In the genomic region with DNA sequence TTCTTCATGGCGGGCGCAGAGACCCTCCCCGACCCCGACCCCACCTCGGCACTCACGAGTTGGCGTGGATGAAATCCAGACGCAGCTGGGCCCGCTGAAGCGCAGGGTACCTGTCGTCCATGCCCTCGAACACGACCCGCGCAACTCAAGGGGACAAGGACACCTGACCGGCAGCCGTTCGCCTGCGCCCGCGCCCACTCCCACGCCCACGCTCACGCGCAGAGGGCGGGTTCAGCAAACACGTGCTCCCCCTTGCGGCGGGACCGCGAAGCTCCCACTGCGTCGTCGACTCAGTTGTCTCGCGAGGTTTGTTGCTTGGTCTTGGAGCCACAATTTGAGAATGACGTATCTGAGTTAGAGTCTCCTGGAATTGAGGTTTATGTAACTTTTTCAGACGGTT, we compare ENCODE assay signal across 27 cellular contexts. TPM values are rescaled to one million over a fixed set of nuclear protein-coding genes. Genes with fewer than 3 reads are reported as not detected.
DNase-seq lines count a peak whose midpoint lies in the region; ATAC-seq, FAIRE-seq and TF ChIP-seq lines count a peak whose summit lies in the region.
"Had no signal": no experiment of that assay in that cellular context is flagged by ENCODE, and none has a peak within 500 bp of the region (broad histone marks: within the 10 kb centered on the region; RNA-seq: fewer than 3 reads in every experiment).

A gene with protein sequence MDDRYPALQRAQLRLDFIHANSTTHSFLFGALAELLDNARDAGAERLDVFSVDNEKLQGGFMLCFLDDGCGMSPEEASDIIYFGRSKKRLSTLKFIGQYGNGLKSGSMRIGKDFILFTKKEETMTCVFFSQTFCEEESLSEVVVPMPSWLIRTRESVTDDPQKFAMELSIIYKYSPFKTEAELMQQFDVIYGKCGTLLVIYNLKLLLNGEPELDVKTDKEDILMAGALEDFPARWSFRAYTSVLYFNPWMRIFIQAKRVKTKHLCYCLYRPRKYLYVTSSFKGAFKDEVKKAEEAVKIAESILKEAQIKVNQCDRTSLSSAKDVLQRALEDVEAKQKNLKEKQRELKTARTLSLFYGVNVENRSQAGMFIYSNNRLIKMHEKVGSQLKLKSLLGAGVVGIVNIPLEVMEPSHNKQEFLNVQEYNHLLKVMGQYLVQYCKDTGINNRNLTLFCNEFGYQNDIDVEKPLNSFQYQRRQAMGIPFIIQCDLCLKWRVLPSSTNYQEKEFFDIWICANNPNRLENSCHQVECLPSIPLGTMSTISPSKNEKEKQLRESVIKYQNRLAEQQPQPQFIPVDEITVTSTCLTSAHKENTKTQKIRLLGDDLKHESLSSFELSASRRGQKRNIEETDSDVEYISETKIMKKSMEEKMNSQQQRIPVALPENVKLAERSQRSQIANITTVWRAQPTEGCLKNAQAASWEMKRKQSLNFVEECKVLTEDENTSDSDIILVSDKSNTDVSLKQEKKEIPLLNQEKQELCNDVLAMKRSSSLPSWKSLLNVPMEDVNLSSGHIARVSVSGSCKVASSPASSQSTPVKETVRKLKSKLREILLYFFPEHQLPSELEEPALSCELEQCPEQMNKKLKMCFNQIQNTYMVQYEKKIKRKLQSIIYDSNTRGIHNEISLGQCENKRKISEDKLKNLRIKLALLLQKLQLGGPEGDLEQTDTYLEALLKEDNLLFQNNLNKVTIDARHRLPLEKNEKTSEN (minus strand): TSS at position 196 of the 400 bp plus-strand sequence. CDS start 75 bp downstream, at position 121.

- H2AK5ac ChIP-seq in H1 (ENCODE audit: low read depth, low read length) = no peak within 1 kb of the TSS

- H3K4me1 Mint-ChIP-seq in osteocyte (ENCODE audit: unreplicated experiment) = peaks cover 16% of the 10 kb centered on the region
- H3K4me1 Mint-ChIP-seq: CD4-positive, alpha-beta memory T cell had no signal

- WGBS in H1 (ENCODE audit: extremely low coverage in 1 of 2, insufficient coverage in 1 of 2, insufficient read length in 1 of 2, insufficient replicate concordance in 2 of 2, low coverage in 1 of 2, low lambda C conversion rate in 2 of 2, missing lambda C conversion rate in 1 of 2), 2 experiments = 99% methylated on average over 38 of the region's 38 CpGs; no CpG with 5 or more reads in 1 of the 2 experiments

- H4K5ac ChIP-seq in H1 (ENCODE audit: insufficient read length, low read depth, low read length) = no peak within 1 kb of the TSS

- no peak within 1 kb of the TSS; the same call in none of the 2 replicates for H4K8ac ChIP-seq in H1 (ENCODE audit: extremely low read depth, insufficient read depth, low read length)

- H2BK20ac ChIP-seq in H1 (ENCODE audit: low read length) = no peak within 1 kb of the TSS

- no peak within 1 kb of the TSS for H3K18ac ChIP-seq in H1 (ENCODE audit: extremely low read depth, low read length)

- TF ChIP-seq CTCF in H1 (IDR thresholded peaks at IDR 0.05; ENCODE audit: control extremely low read depth in 1 of 3, insufficient read depth in 1 of 3, low read depth in 1 of 3, low read length in 3 of 3) (no peak), osteocyte (IDR thresholded peaks at IDR 0.05) (no peak)

- POLR2A ChIA-PET in H1 (lab: Charles Lee; ENCODE audit: partially characterized antibody) = no interaction called here

- H3K4me2 ChIP-seq in H1 (ENCODE audit: insufficient read depth in 1 of 2, low read depth in 2 of 2, low read length in 2 of 2) = no peak within 1 kb of the TSS
- H3K4me2 ChIP-seq: BLaER1 had no signal

- no peaks in the 10 kb centered on the region for H3K23me2 ChIP-seq in H1 (ENCODE audit: low read depth, low read length)

- CTCF ChIA-PET in H1 (lab: Charles Lee; ENCODE audit: partially characterized antibody) = interaction anchor here (0.5 to 1.2 kb wide), 3 partner anchors 20 to 74 kb away, joined by 3 to 7 read pairs (median 4); no protein-coding TSS in a partner anchor

- TF ChIP-seq EP300 in H1 (IDR thresholded peaks at IDR 0.05; ENCODE audit: borderline replicate concordance in 1 of 2, low read depth in 2 of 2, low read length in 2 of 2) = no peak

- no peaks in the 10 kb centered on the region for H3K9me3 Mint-ChIP-seq in osteocyte (ENCODE audit: unreplicated experiment)

- H3K4me3 ChIP-seq in H1 (ENCODE audit: extremely low read depth in 1 of 4, insufficient read depth in 2 of 4, low read depth in 3 of 4, low read length in 4 of 4) = no peak within 1 kb of the TSS
- H3K4me3 ChIP-seq: BLaER1, GM12878, Peyer's patch, SJSA1 had no signal

- no peaks in the 10 kb centered on the region for H3K36me3 Mint-ChIP-seq in osteocyte (ENCODE audit: unreplicated experiment)
- H3K36me3 Mint-ChIP-seq: CD4-positive, alpha-beta memory T cell had no signal

- no peak within 1 kb of the TSS for H2BK12ac ChIP-seq in H1 (ENCODE audit: low read depth, low read length)

- H3K4me1 ChIP-seq in H1 (replicated peaks in 1 of 4; ENCODE audit: control insufficient read depth in 3 of 4, insufficient read depth in 4 of 4, low read length in 3 of 4) = no peaks in the 10 kb centered on the region
- H3K4me1 ChIP-seq: Caco-2, SJSA1 had no signal

- H3K27me3 Mint-ChIP-seq in osteocyte (ENCODE audit: unreplicated experiment) = no peaks in the 10 kb centered on the region

- no peak within 1 kb of the TSS for H3K4ac ChIP-seq in H1 (replicated peaks; ENCODE audit: insufficient read length, low read depth, low read length)

- no peaks in the 10 kb centered on the region for H3K36me3 ChIP-seq in H1 (ENCODE audit: control insufficient read depth in 2 of 4, insufficient read depth in 4 of 4, low read length in 3 of 4)
- H3K36me3 ChIP-seq: BLaER1, Peyer's patch, SJSA1 had no signal

- no peak within 1 kb of the TSS for H2BK5ac ChIP-seq in H1 (ENCODE audit: low read depth, low read length)

- H3K27ac ChIP-seq in H1 (ENCODE audit: low read depth, low read length) = no peak within 1 kb of the TSS
- H3K27ac ChIP-seq: 22Rv1, BLaER1, SJSA1 had no signal

- no peak within 1 kb of the TSS for H2BK15ac ChIP-seq in H1 (ENCODE audit: low read length)

- DNase-seq in Right ventricle myocardium inferior (ENCODE audit: missing footprints) (peak; percentile 64), left ventricle myocardium superior (no peak), H1 (ENCODE audit: low read depth in 1 of 2, low spot score in 2 of 2) (no peak), osteocyte (ENCODE audit: extremely low spot score, unreplicated experiment) (peak; percentile 85), hippocampal formation (lab: John Stamatoyannopoulos, UW) (no peak), NK-92 (lab: John Stamatoyannopoulos, UW; ENCODE audit: unreplicated experiment) (no peak)
- DNase-seq: ACHN; Caco-2; CD4-positive, alpha-beta memory T cell; DMS 273 treated with DMSO at 0.1 percent for 48 hours; DMS79 treated with DMSO at 0.1 percent for 48 hours; MM.1S; NCI-H1048; NCI-H1417 treated with DMSO at 0.1 percent for 48 hours; NCI-H187 treated with DMSO at 0.1 percent for 48 hours; NCI-H226; NCI-H524 treated with DMSO at 0.1 percent for 48 hours; NCI-H82; Peyer's patch had no signal

- H3K79me2 ChIP-seq in H1 (ENCODE audit: control insufficient read depth in 1 of 2, insufficient read depth in 2 of 2, low read length in 2 of 2) = no peaks in the 10 kb centered on the region

- no peaks in the 10 kb centered on the region for H3K27me3 ChIP-seq in H1 (replicated peaks in 1 of 4; ENCODE audit: control insufficient read depth in 3 of 4, extremely low read depth in 1 of 4, insufficient read depth in 3 of 4, low read length in 3 of 4)
- H3K27me3 ChIP-seq: BLaER1, Peyer's patch, SJSA1 had no signal

- no peak within 1 kb of the TSS for H3K27ac Mint-ChIP-seq in osteocyte (ENCODE audit: unreplicated experiment)
- H3K27ac Mint-ChIP-seq: CD4-positive, alpha-beta memory T cell had no signal

- no peak for FAIRE-seq in H1 (lab: Jason Lieb, UNC)
- FAIRE-seq: GM12878 had no signal

- ATAC-seq in Right ventricle myocardium inferior (no peak), left ventricle myocardium superior (no peak), HG03442 (IDR thresholded peaks at IDR 0.05; ENCODE audit: unreplicated experiment) (no peak), GM21619 (IDR thresholded peaks at IDR 0.05; ENCODE audit: unreplicated experiment) (no peak)
- ATAC-seq: GM12878 had no signal

- intact Hi-C loops in Right ventricle myocardium inferior (cut with DNase I) = no loop called here
- intact Hi-C loops in left ventricle myocardium superior (cut with micrococcal nuclease) = no loop called here

- no peak within 1 kb of the TSS for H3K56ac ChIP-seq in H1 (replicated peaks; ENCODE audit: insufficient read length, low read depth, low read length)

- no peak for TF ChIP-seq POLR2A in H1 (IDR thresholded peaks at IDR 0.05; ENCODE audit: control extremely low read depth in 1 of 2, low read depth in 2 of 2, low read length in 2 of 2)

- H3K14ac ChIP-seq in H1 (ENCODE audit: insufficient read length) = no peak within 1 kb of the TSS

- no peaks in the 10 kb centered on the region for H3K79me1 ChIP-seq in H1 (ENCODE audit: low read depth, low read length)

- H4K91ac ChIP-seq in H1 (replicated peaks; ENCODE audit: insufficient read length, low read length) = no peak within 1 kb of the TSS

- H3K23ac ChIP-seq in H1 (ENCODE audit: insufficient read length) = no peak within 1 kb of the TSS

- TF ChIP-seq RAD21 in H1 (IDR thresholded peaks at IDR 0.05 in 1 of 2, conservative IDR thresholded peaks at IDR 0.05 in 1 of 2; ENCODE audit: low read depth in 2 of 2, low read length in 2 of 2) = no peak

- H2AFZ ChIP-seq in H1 (ENCODE audit: low read length) = no peak within 1 kb of the TSS

- no peak within 1 kb of the TSS for H3K4me3 Mint-ChIP-seq in osteocyte (ENCODE audit: unreplicated experiment)
- H3K4me3 Mint-ChIP-seq: CD4-positive, alpha-beta memory T cell had no signal

- H2BK120ac ChIP-seq in H1 (replicated peaks; ENCODE audit: low read depth, low read length) = no peak within 1 kb of the TSS

- peaks cover 0 to 4% of the 10 kb centered on the region in 2 experiments; a peak in 1 of 4 replicates for H3K9me3 ChIP-seq in H1 (ENCODE audit: insufficient read depth in 2 of 2, low read depth in 1 of 2, low read length in 1 of 2)
- H3K9me3 ChIP-seq: Caco-2, Peyer's patch, SJSA1 had no signal

- H4K20me1 ChIP-seq in H1 (replicated peaks in 1 of 2; ENCODE audit: control insufficient read depth in 1 of 2, insufficient read depth in 2 of 2, low read length in 2 of 2) = no peaks in the 10 kb centered on the region
- H4K20me1 ChIP-seq: BLaER1 had no signal

- H3K9ac ChIP-seq in H1 (replicated peaks in 1 of 4; ENCODE audit: extremely low read depth in 1 of 4, low read depth in 3 of 4, low read length in 3 of 4) = no peak within 1 kb of the TSS
- H3K9ac ChIP-seq: BLaER1 had no signal

RNA-seq across cellular contexts. Expression of the gene that starts here (rescaled TPM):
- total RNA-seq in Right ventricle myocardium inferior (not detected), left ventricle myocardium superior (not detected), osteocyte (not detected in 2 replicates)
- not detected in 2 replicates for total RNA-seq in H1 (2021; fragmentation: NEBNext Ultra II Directional; extraction: Animal tissue kit (Norgen Biotek cat#: 25700))
- not detected in 2 replicates for polyA plus RNA-seq in H1 (2011; rRNA removed)
- polyA plus RNA-seq in H1 (2011; cell fraction: cytosol; rRNA removed) = not detected
- not detected for polyA plus RNA-seq in H1 (2011; cell fraction: nucleus; rRNA removed)
- not detected in 4 replicates for polyA plus RNA-seq in H1 (2012, experiment 1 of 2)
- not detected for polyA plus RNA-seq in H1 (2012, experiment 2 of 2)
- not detected for polyA plus RNA-seq in H1 (2013, experiment 1 of 2)
- not detected for polyA plus RNA-seq in H1 (2013, experiment 2 of 2)
- not detected in 2 replicates for polyA minus RNA-seq in H1 (2011; rRNA and poly(A)+ RNA removed)
- not detected for polyA minus RNA-seq in H1 (2011; cell fraction: cytosol; rRNA and poly(A)+ RNA removed)
- polyA minus RNA-seq in H1 (2011; cell fraction: nucleus; rRNA and poly(A)+ RNA removed) = not detected
- total RNA-seq: Caco-2; CD4-positive, alpha-beta memory T cell; GM12878; LHCN-M2; OCI-LY7; SJSA1 had no signal
- polyA plus RNA-seq: CD4-positive, alpha-beta memory T cell had no signal

Comparison
In these comparisons a context has a peak if more than half of its experiments do, and no peak if none do; other contexts are left out.
1. Peak in DNase-seq in Right ventricle myocardium inferior; RNA of the gene not detected or under 1 TPM.
2. Peak in DNase-seq in osteocyte; RNA of the gene not detected or under 1 TPM.